Comparison of ENCODE assay signal across 1 cellular context in genomic region chr18:49815927-49816326, GRCh38.
TF ChIP-seq lines count a peak whose summit lies in the region.

No MANE protein-coding gene starts in this region.

TF ChIP-seq in HEK293, 187 proteins besides CTCF, POLR2A, EP300 and RAD21 (continued from another document):
- no peak for TF ChIP-seq ZNF518A (tag by site-specific recombination; conservative IDR thresholded peaks at IDR 0.05; ENCODE audit: low read depth)
- TF ChIP-seq PRDM10 (tag by site-specific recombination; IDR thresholded peaks at IDR 0.05): peak; percentile 94
- no peak for TF ChIP-seq ZNF48 (tag by site-specific recombination; IDR thresholded peaks at IDR 0.05)
- TF ChIP-seq ZNF214 (tag by site-specific recombination; IDR thresholded peaks at IDR 0.05; ENCODE audit: borderline replicate concordance): no peak
- TF ChIP-seq ZNF571 (tag by site-specific recombination; IDR thresholded peaks at IDR 0.05): no peak
